In genomic region chr18:54777989-54778388, GRCh38 we compare ENCODE assay signal across 16 cellular contexts. TPM values are rescaled to one million over a fixed set of nuclear protein-coding genes. Genes with fewer than 3 reads are reported as not detected.
"Had no signal": no experiment of that assay in that cellular context is flagged by ENCODE, and none has a peak within 500 bp of the region (broad histone marks: within the 10 kb centered on the region; RNA-seq: fewer than 3 reads in every experiment).

No MANE protein-coding gene starts in this region.

- H3K27me3 Mint-ChIP-seq: activated CD4-positive, alpha-beta T cell treated with anti-CD3 and anti-CD28 coated beads, Interleukin-2, amount 10 ng/mL, durations not matched to agents 7 days and 5 days had no signal

- H3K4me1 ChIP-seq: colonic mucosa had no signal

- H3K36me3 ChIP-seq: colonic mucosa, vagina had no signal

- ATAC-seq: activated T-cell treated with anti-CD3 and anti-CD28 coated beads, Interleukin-2, amount 50 U/mL, for 4 hours; stimulated activated naive CD8-positive, alpha-beta T cell treated with anti-CD3 and anti-CD28 coated beads, Interleukin-15, amount 100 ng/mL, for 72 hours had no signal

- H3K4me3 Mint-ChIP-seq: activated CD4-positive, alpha-beta T cell treated with anti-CD3 and anti-CD28 coated beads, Interleukin-2, amount 10 ng/mL, durations not matched to agents 7 days and 5 days; activated naive CD4-positive, alpha-beta T cell treated with anti-CD3 and anti-CD28 coated beads for 36 hours; activated T-cell treated with anti-CD3 and anti-CD28 coated beads, Interleukin-2, amount 50 U/mL, for 4 hours; brain; neural crest cell; stimulated activated naive CD8-positive, alpha-beta T cell treated with anti-CD3 and anti-CD28 coated beads, Interleukin-15, amount 100 ng/mL, for 72 hours had no signal

- H3K9me3 Mint-ChIP-seq: activated CD4-positive, alpha-beta T cell treated with anti-CD3 and anti-CD28 coated beads, Interleukin-2, amount 10 ng/mL, durations not matched to agents 7 days and 5 days; activated naive CD4-positive, alpha-beta T cell treated with anti-CD3 and anti-CD28 coated beads for 36 hours; activated T-cell treated with anti-CD3 and anti-CD28 coated beads, Interleukin-2, amount 50 U/mL, for 4 hours; neural crest cell had no signal

- H3K36me3 Mint-ChIP-seq: brain had no signal

- H3K27ac ChIP-seq: vagina had no signal

- H3K27me3 ChIP-seq: colonic mucosa, vagina had no signal

- H3K4me1 Mint-ChIP-seq: stimulated activated naive CD8-positive, alpha-beta T cell treated with anti-CD3 and anti-CD28 coated beads, Interleukin-15, amount 100 ng/mL, for 72 hours had no signal

- H3K27ac Mint-ChIP-seq: activated CD4-positive, alpha-beta T cell treated with anti-CD3 and anti-CD28 coated beads, Interleukin-2, amount 10 ng/mL, durations not matched to agents 7 days and 5 days; activated naive CD4-positive, alpha-beta T cell treated with anti-CD3 and anti-CD28 coated beads for 36 hours; brain; stimulated activated naive CD8-positive, alpha-beta T cell treated with anti-CD3 and anti-CD28 coated beads, Interleukin-15, amount 100 ng/mL, for 72 hours had no signal

- DNase-seq: activated CD4-positive, alpha-beta T cell treated with anti-CD3 and anti-CD28 coated beads, Interleukin-2, amount 10 ng/mL, durations not matched to agents 7 days and 5 days; activated CD8-positive, alpha-beta memory T cell treated with anti-CD3 and anti-CD28 coated beads, Interleukin-2, amount 50 U/mL, for 4 hours; activated naive CD4-positive, alpha-beta T cell treated with anti-CD3 and anti-CD28 coated beads for 36 hours; activated T-cell treated with anti-CD3 and anti-CD28 coated beads, Interleukin-2, amount 50 U/mL, for 4 hours; central memory CD4-positive, alpha-beta T cell; colonic mucosa; erythroblast; stimulated activated CD4-positive, alpha-beta T cell treated with anti-CD3 and anti-CD28 coated beads, Interleukin-15, amount 100 ng/mL, for 24 hours; stimulated activated CD4-positive, alpha-beta T cell treated with anti-CD3 and anti-CD28 coated beads, Interleukin-2, amount 100 ng/mL, for 48 hours; stimulated activated naive CD8-positive, alpha-beta T cell treated with anti-CD3 and anti-CD28 coated beads, Interleukin-15, amount 100 ng/mL, for 72 hours; trophoblast cell had no signal

- H3K4me3 ChIP-seq: colonic mucosa, skin epidermis, vagina had no signal

- H3K9me3 ChIP-seq: colonic mucosa, vagina had no signal

RNA-seq across cellular contexts. Expression of gene RAB27B, which starts 50.3 kb away (rescaled TPM):
- total RNA-seq: lung microvascular endothelial cell had no signal
